ENCODE assay signal across 28 cellular contexts in the genomic region with DNA sequence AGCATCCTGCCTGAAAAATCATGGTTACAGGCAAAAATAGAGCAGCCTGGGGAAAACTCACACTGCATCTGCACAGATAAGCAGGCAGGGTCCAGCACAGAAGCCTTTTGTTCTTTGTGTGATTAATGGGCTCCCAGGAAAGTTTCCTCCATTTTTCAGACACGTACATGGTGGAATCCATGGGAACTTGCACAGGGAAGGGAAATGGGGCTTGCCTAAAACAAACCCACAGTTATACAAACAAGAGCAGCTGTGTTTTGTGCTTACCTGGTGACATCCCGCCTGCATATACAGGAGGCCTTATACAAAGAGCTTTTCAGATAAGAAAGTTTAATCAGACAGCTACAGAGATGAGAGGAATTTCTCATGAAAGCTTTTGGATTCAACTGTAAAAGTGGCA.
DNase-seq lines count a peak whose midpoint lies in the region; ATAC-seq and TF ChIP-seq lines count a peak whose summit lies in the region.
"Had no signal": no experiment of that assay in that cellular context is flagged by ENCODE, and none has a peak within 500 bp of the region (broad histone marks: within the 10 kb centered on the region; RNA-seq: fewer than 3 reads in every experiment).

No MANE protein-coding gene starts in this region.

- no peaks in the 10 kb centered on the region for H3K9me3 ChIP-seq in neural progenitor cell (ENCODE audit: low read depth)
- H3K9me3 ChIP-seq: left ventricle myocardium inferior, neutrophil, prostate gland, thyroid gland had no signal

- no peaks in the 10 kb centered on the region for H3F3A ChIP-seq in GM23338 (replicated peaks; ENCODE audit: low read depth)
- no peaks in the 10 kb centered on the region for H3F3A ChIP-seq in neural progenitor cell (ENCODE audit: low read depth)

- H3K9me2 ChIP-seq in GM23338 (ENCODE audit: insufficient read depth): no peaks in the 10 kb centered on the region

- H3K79me2 ChIP-seq in GM23338 (replicated peaks; ENCODE audit: insufficient read depth): no peaks in the 10 kb centered on the region
- H3K79me2 ChIP-seq in neural progenitor cell (ENCODE audit: low read depth): no peaks in the 10 kb centered on the region

- H4K20me1 ChIP-seq in GM23338 (replicated peaks; ENCODE audit: insufficient read depth): no peaks in the 10 kb centered on the region
- no peaks in the 10 kb centered on the region for H4K20me1 ChIP-seq in neural progenitor cell (ENCODE audit: low read depth)

- H3K4me1 ChIP-seq in GM23338 (ENCODE audit: insufficient read depth): no peaks in the 10 kb centered on the region
- no peaks in the 10 kb centered on the region for H3K4me1 ChIP-seq in neural progenitor cell
- H3K4me1 ChIP-seq: left ventricle myocardium inferior, prostate gland, thyroid gland had no signal

- H3K36me3 Mint-ChIP-seq in GM23338 (ENCODE audit: low read depth) (peaks cover 4% of the 10 kb centered on the region; the same call in 2 of the 3 replicates), neural progenitor cell (no peaks in the 10 kb centered on the region)
- no peaks in the 10 kb centered on the region for H3K36me3 Mint-ChIP-seq in activated CD4-positive, alpha-beta memory T cell treated with anti-CD3 and anti-CD28 coated beads for 36 hours
- H3K36me3 Mint-ChIP-seq: CD8-positive, alpha-beta memory T cell had no signal

- TF ChIP-seq CTCF in GM23338 (conservative IDR thresholded peaks at IDR 0.05; ENCODE audit: low read depth in 2 of 2): no peak
- TF ChIP-seq CTCF in neural progenitor cell (IDR thresholded peaks at IDR 0.05): no peak

- H3K36me3 ChIP-seq in GM23338 (ENCODE audit: insufficient read depth) (no peaks in the 10 kb centered on the region), neural progenitor cell (no peaks in the 10 kb centered on the region)
- H3K36me3 ChIP-seq: left ventricle myocardium inferior, neutrophil, prostate gland, thyroid gland had no signal

- H3K4me2 ChIP-seq in GM23338 (no peak overlapping the region), neural progenitor cell (no peak overlapping the region)

- no peak overlapping the region for H3K9ac ChIP-seq in neural progenitor cell

- no peak overlapping the region for H3K4me3 ChIP-seq in GM23338
- H3K4me3 ChIP-seq in neural progenitor cell: no peak overlapping the region
- H3K4me3 ChIP-seq: left ventricle myocardium inferior, prostate gland, thyroid gland had no signal

- intact Hi-C loops in activated CD4-positive, alpha-beta memory T cell treated with anti-CD3 and anti-CD28 coated beads for 36 hours (cut with micrococcal nuclease): no loop called here

- ATAC-seq in GM23338 (no peak), GM19035 (IDR thresholded peaks at IDR 0.05; ENCODE audit: unreplicated experiment) (no peak), GM21825 (IDR thresholded peaks at IDR 0.05; ENCODE audit: unreplicated experiment) (no peak)
- ATAC-seq: activated CD8-positive, alpha-beta T cell treated with anti-CD3 and anti-CD28 coated beads for 36 hours; Panc1; sciatic nerve had no signal

- CTCF ChIA-PET in activated CD4-positive, alpha-beta memory T cell treated with anti-CD3 and anti-CD28 coated beads for 36 hours (lab: Charles Lee): no interaction called here

- H3K4me3 Mint-ChIP-seq in GM23338: no peak overlapping the region
- H3K4me3 Mint-ChIP-seq in neural progenitor cell: no peak overlapping the region
- no peak overlapping the region for H3K4me3 Mint-ChIP-seq in activated CD4-positive, alpha-beta memory T cell treated with anti-CD3 and anti-CD28 coated beads for 36 hours
- H3K4me3 Mint-ChIP-seq: activated CD8-positive, alpha-beta T cell treated with anti-CD3 and anti-CD28 coated beads for 36 hours; activated naive CD4-positive, alpha-beta T cell treated with anti-CD3 and anti-CD28 coated beads for 36 hours; CD8-positive, alpha-beta memory T cell; central memory CD8-positive, alpha-beta T cell; endodermal cell had no signal

- H3K4me1 Mint-ChIP-seq in GM23338 (no peaks in the 10 kb centered on the region), neural progenitor cell (no peaks in the 10 kb centered on the region)
- H3K4me1 Mint-ChIP-seq in activated CD4-positive, alpha-beta memory T cell treated with anti-CD3 and anti-CD28 coated beads for 36 hours (ENCODE audit: low read depth): no peaks in the 10 kb centered on the region
- H3K4me1 Mint-ChIP-seq: CD8-positive, alpha-beta memory T cell; central memory CD8-positive, alpha-beta T cell; endodermal cell had no signal

- H3K27ac Mint-ChIP-seq in GM23338 (no peak overlapping the region), neural progenitor cell (no peak overlapping the region)
- no peak overlapping the region for H3K27ac Mint-ChIP-seq in activated CD4-positive, alpha-beta memory T cell treated with anti-CD3 and anti-CD28 coated beads for 36 hours
- H3K27ac Mint-ChIP-seq: activated CD8-positive, alpha-beta T cell treated with anti-CD3 and anti-CD28 coated beads for 36 hours; activated naive CD4-positive, alpha-beta T cell treated with anti-CD3 and anti-CD28 coated beads for 36 hours; CD8-positive, alpha-beta memory T cell; endodermal cell had no signal

- H3K27me3 ChIP-seq in GM23338 (ENCODE audit: insufficient read depth) (no peaks in the 10 kb centered on the region), neural progenitor cell (no peaks in the 10 kb centered on the region)
- H3K27me3 ChIP-seq: neutrophil, thyroid gland had no signal

- H3K9me3 Mint-ChIP-seq in GM23338 (peaks cover 4% of the 10 kb centered on the region; the same call in 2 of the 3 replicates), neural progenitor cell (no peaks in the 10 kb centered on the region)
- H3K9me3 Mint-ChIP-seq in activated CD4-positive, alpha-beta memory T cell treated with anti-CD3 and anti-CD28 coated beads for 36 hours: peaks cover 2% of the 10 kb centered on the region
- H3K9me3 Mint-ChIP-seq: central memory CD8-positive, alpha-beta T cell; endodermal cell had no signal

- peak; percentile 1 for DNase-seq in COR-L47 (lab: John Stamatoyannopoulos, UW)
- DNase-seq in GM23338 (ENCODE audit: low spot score): no peak
- DNase-seq in SW480 (ENCODE audit: low spot score): peak; percentile 27
- DNase-seq in neural progenitor cell (ENCODE audit: low spot score): no peak
- DNase-seq in activated CD4-positive, alpha-beta memory T cell treated with anti-CD3 and anti-CD28 coated beads for 36 hours: no peak
- DNase-seq: activated CD4-positive, alpha-beta T cell treated with anti-CD3 and anti-CD28 coated beads for 1 hour; activated CD8-positive, alpha-beta memory T cell treated with anti-CD3 and anti-CD28 coated beads, Interleukin-2, amount 50 U/mL, for 48 hours; activated CD8-positive, alpha-beta T cell treated with anti-CD3 and anti-CD28 coated beads for 36 hours; activated naive CD4-positive, alpha-beta T cell treated with anti-CD3 and anti-CD28 coated beads for 36 hours; CD8-positive, alpha-beta memory T cell; DMS79 treated with DMSO at 0.1 percent for 48 hours; endodermal cell; GDM1; glutamatergic neuron; KG1; left ventricle myocardium inferior; NCI-H2081 treated with DMSO at 0.1 percent for 48 hours; NCI-H446 treated with DMSO at 0.1 percent for 48 hours; SHP77; stimulated activated CD4-positive, alpha-beta T cell treated with anti-CD3 and anti-CD28 coated beads, Interleukin-4, amount 100 ng/mL, for 1 hour; thyroid gland had no signal

- H2AFZ ChIP-seq in GM23338: peak overlapping the region; percentile 56; the same call in 1 of the 2 replicates
- H2AFZ ChIP-seq in neural progenitor cell (replicated peaks): peak overlapping the region; percentile 24

- POLR2A ChIA-PET in activated CD4-positive, alpha-beta memory T cell treated with anti-CD3 and anti-CD28 coated beads for 36 hours (lab: Charles Lee): no interaction called here

- H3K27me3 Mint-ChIP-seq in GM23338 (ENCODE audit: insufficient read depth, low read depth, poor library complexity) (no peaks in the 10 kb centered on the region), neural progenitor cell (ENCODE audit: insufficient read depth, low read depth) (no peaks in the 10 kb centered on the region)
- peaks cover 1% of the 10 kb centered on the region for H3K27me3 Mint-ChIP-seq in activated CD4-positive, alpha-beta memory T cell treated with anti-CD3 and anti-CD28 coated beads for 36 hours
- H3K27me3 Mint-ChIP-seq: CD8-positive, alpha-beta memory T cell; central memory CD8-positive, alpha-beta T cell had no signal

- H3K27ac ChIP-seq in GM23338 (ENCODE audit: low read depth) (no peak overlapping the region), neural progenitor cell (no peak overlapping the region)
- H3K27ac ChIP-seq: left ventricle myocardium inferior, neutrophil, prostate gland, thyroid gland had no signal

TF ChIP-seq in GM23338, 12 proteins besides CTCF, POLR2A, EP300 and RAD21 (continues in another document):
- no peak for TF ChIP-seq EZH2 (IDR thresholded peaks at IDR 0.05; ENCODE audit: low read depth, unreplicated experiment)
- no peak for TF ChIP-seq NANOG (IDR thresholded peaks at IDR 0.05; ENCODE audit: borderline replicate concordance)
- no peak for TF ChIP-seq JUNB (IDR thresholded peaks at IDR 0.05; ENCODE audit: unreplicated experiment)
- TF ChIP-seq, protein P1, sequence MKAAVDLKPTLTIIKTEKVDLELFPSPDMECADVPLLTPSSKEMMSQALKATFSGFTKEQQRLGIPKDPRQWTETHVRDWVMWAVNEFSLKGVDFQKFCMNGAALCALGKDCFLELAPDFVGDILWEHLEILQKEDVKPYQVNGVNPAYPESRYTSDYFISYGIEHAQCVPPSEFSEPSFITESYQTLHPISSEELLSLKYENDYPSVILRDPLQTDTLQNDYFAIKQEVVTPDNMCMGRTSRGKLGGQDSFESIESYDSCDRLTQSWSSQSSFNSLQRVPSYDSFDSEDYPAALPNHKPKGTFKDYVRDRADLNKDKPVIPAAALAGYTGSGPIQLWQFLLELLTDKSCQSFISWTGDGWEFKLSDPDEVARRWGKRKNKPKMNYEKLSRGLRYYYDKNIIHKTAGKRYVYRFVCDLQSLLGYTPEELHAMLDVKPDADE (IDR thresholded peaks at IDR 0.05): no peak
- TF ChIP-seq STAT1 (IDR thresholded peaks at IDR 0.05; ENCODE audit: unreplicated experiment): no peak
- no peak for TF ChIP-seq POLR2AphosphoS5 (IDR thresholded peaks at IDR 0.05; ENCODE audit: low read depth)

Comparison
In these comparisons a context has a peak if more than half of its experiments do, and no peak if none do; other contexts are left out.
1. DNase-seq: peak in COR-L47 (single experiment) and SW480 (single experiment); none in GM23338 (single experiment), neural progenitor cell (single experiment) and activated CD4-positive, alpha-beta memory T cell treated with anti-CD3 and anti-CD28 coated beads for 36 hours (single experiment).